Comparison of ENCODE assay signal across 16 cellular contexts in the genomic region with DNA sequence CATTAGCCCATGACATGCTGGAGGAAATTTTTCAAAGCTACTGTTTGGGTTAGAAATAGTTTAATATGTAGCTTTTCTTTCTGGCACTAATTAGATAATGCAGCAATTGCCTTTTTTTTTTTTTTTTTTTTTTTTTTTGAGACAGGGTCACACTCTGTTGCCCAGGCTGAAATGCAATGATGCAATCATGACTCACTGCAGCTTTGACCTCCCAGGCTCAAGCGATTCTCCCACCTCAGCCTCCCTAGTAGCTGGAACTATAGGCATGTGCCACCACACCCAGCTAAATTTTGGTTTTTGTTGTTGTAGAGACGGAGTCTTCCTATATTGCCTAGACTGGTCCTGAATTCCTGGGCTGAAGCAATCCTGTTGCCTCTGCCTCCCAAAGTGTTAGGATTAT.
"Had no signal": no experiment of that assay in that cellular context is flagged by ENCODE, and none has a peak within 500 bp of the region (broad histone marks: within the 10 kb centered on the region; RNA-seq: fewer than 3 reads in every experiment).

No MANE protein-coding gene starts in this region.

- H3K27me3 Mint-ChIP-seq: activated naive CD4-positive, alpha-beta T cell treated with anti-CD3 and anti-CD28 coated beads, Interleukin-2, amount 10 ng/mL, durations not matched to agents 7 days and 5 days; naive thymus-derived CD8-positive, alpha-beta T cell had no signal

- H3K9me3 ChIP-seq: pancreas, transverse colon had no signal

- H3K4me1 ChIP-seq: ascending aorta, breast epithelium, pancreas had no signal

- H3K36me3 Mint-ChIP-seq: naive thymus-derived CD8-positive, alpha-beta T cell had no signal

- H3K27ac Mint-ChIP-seq: activated naive CD4-positive, alpha-beta T cell treated with anti-CD3 and anti-CD28 coated beads, Interleukin-2, amount 10 ng/mL, durations not matched to agents 7 days and 5 days; activated T-helper 2 cell treated with anti-CD3 and anti-CD28 coated beads, Interferon-gamma antibody, Interleukin-2, Interleukin-4, amounts not matched to agents 10 μg/mL and 5 μg/mL and 100 μg/mL, durations not matched to agents 14 hours and 24 hours and 36 hours had no signal

- ATAC-seq: activated CD4-positive, CD25-positive, alpha-beta regulatory T cell treated with anti-CD3 and anti-CD28 coated beads, Interleukin-2, amount 50 U/mL, for 24 hours; left lobe of liver; mucosa of descending colon; naive thymus-derived CD8-positive, alpha-beta T cell; pancreas had no signal

- H3K27ac ChIP-seq: ascending aorta, breast epithelium, pancreas, transverse colon had no signal

- H3K4me3 Mint-ChIP-seq: activated naive CD4-positive, alpha-beta T cell treated with anti-CD3 and anti-CD28 coated beads, Interleukin-2, amount 10 ng/mL, durations not matched to agents 7 days and 5 days; naive thymus-derived CD8-positive, alpha-beta T cell had no signal

- H3K4me3 ChIP-seq: ascending aorta, breast epithelium, mucosa of descending colon, pancreas, transverse colon had no signal

- H3K27me3 ChIP-seq: ascending aorta, breast epithelium, pancreas, transverse colon had no signal

- DNase-seq: activated naive CD4-positive, alpha-beta T cell treated with anti-CD3 and anti-CD28 coated beads, Interleukin-2, amount 10 ng/mL, durations not matched to agents 7 days and 5 days; activated T-cell treated with anti-CD3 and anti-CD28 coated beads for 4 hours; cerebellar nuclear complex; effector CD8-positive, alpha-beta T cell; foreskin fibroblast; head of caudate nucleus; mucosa of descending colon; naive thymus-derived CD8-positive, alpha-beta T cell; pancreas; stimulated activated naive CD4-positive, alpha-beta T cell; transverse colon had no signal

- H3K36me3 ChIP-seq: ascending aorta, breast epithelium, pancreas, transverse colon had no signal
